8 cellular contexts compared by ENCODE assay signal in the genomic region with DNA sequence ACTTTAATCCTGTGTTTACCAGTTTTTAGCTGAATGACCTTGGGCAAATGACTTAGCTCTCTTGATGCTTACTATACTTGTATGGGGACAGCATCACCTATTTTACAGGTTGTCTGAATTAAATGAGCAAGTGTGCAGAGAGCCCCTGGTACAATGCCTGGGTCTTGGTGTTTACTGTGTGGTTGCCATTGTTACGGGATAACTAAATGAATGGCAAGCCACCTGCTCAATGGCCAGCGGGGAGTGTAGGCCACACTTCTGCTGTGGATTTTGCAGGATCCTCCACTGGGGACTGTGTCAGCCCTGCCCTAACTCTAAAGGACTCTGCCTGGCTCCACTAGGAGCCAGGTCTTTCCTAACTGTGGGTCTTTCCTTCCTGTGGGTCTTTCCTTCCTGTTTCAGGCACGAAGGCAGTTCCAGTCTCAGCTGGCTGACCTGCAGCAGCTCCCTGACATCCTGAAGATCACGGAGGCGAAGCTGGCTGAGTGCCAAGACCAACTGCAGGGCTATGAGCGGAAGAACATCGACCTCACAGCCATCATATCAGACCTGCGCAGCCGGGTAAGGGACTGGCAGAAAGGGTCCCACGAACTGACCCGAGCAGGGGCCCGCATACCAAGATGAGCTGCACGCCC. TPM values are rescaled to one million over a fixed set of nuclear protein-coding genes. Genes with fewer than 3 reads are reported as not detected.
DNase-seq lines count a peak whose midpoint lies in the region; ATAC-seq and TF ChIP-seq lines count a peak whose summit lies in the region.

No MANE protein-coding gene starts in this region.

- no peak overlapping the region for H2AFZ ChIP-seq in osteoblast (ENCODE audit: low read length)

- no peak for TF ChIP-seq POLR2A in lower leg skin (IDR thresholded peaks at IDR 0.05)

- H3K9me3 Mint-ChIP-seq in activated B cell treated with CpG ODN at 0.5 μM for 24 hours = no peaks in the 10 kb centered on the region

- POLR2A ChIA-PET in activated B cell treated with CpG ODN at 0.5 μM for 24 hours (lab: Charles Lee) = interaction anchor here (0.7 kb wide), 1 partner anchor 11 kb away, joined by 4 read pairs; a partner anchor contains a TSS

- no peak for TF ChIP-seq CTCF in BE2C (IDR thresholded peaks at IDR 0.05; ENCODE audit: low read depth, low read length)
- TF ChIP-seq CTCF in activated B cell treated with CpG ODN at 0.5 μM for 24 hours (IDR thresholded peaks at IDR 0.05) = no peak
- TF ChIP-seq CTCF in lower leg skin (IDR thresholded peaks at IDR 0.05) = no peak
- TF ChIP-seq CTCF in osteoblast (IDR thresholded peaks at IDR 0.05; ENCODE audit: extremely low read depth, low read depth, low read length) = no peak

- H3K27ac ChIP-seq in osteoblast (ENCODE audit: low read depth, low read length) = no peak overlapping the region

- H3K4me1 ChIP-seq in BE2C (peaks cover 20% of the 10 kb centered on the region), osteoblast (ENCODE audit: insufficient read depth, low read length) (no peaks in the 10 kb centered on the region)

- no peak overlapping the region for H3K4me2 ChIP-seq in osteoblast (ENCODE audit: insufficient read depth, low read length)

- H3K27ac Mint-ChIP-seq in activated B cell treated with CpG ODN at 0.5 μM for 24 hours = peak overlapping the region; percentile 18

- DNase-seq in BE2C (peak; percentile 88), NCI-H1092 (lab: John Stamatoyannopoulos, UW) (peak; percentile 68), activated B cell treated with CpG ODN at 0.5 μM for 24 hours (no peak), lower leg skin (ENCODE audit: low spot score in 2 of 2) (peak; percentile 39 to 88), osteoblast (ENCODE audit: insufficient read length, low spot score, missing footprints) (no peak), HCEC 1CT (no peak)
- DNase-seq in stimulated activated CD8-positive, alpha-beta memory T cell treated with anti-CD3 and anti-CD28 coated beads, Interleukin-4, amount 100 ng/mL, for 48 hours = no peak

- 41 to 56% methylated on average over 12 to 13 of the region's 13 CpGs for WGBS in lower leg skin, 2 donors

- CTCF ChIA-PET in activated B cell treated with CpG ODN at 0.5 μM for 24 hours (lab: Charles Lee) = no interaction called here

- H3K4me3 Mint-ChIP-seq in activated B cell treated with CpG ODN at 0.5 μM for 24 hours = no peak overlapping the region

- H3K79me2 ChIP-seq in osteoblast (ENCODE audit: insufficient read depth, low read length) = no peaks in the 10 kb centered on the region

- peaks cover 64% of the 10 kb centered on the region for H3K36me3 Mint-ChIP-seq in activated B cell treated with CpG ODN at 0.5 μM for 24 hours (ENCODE audit: low read depth)

- H3K36me3 ChIP-seq in BE2C = peaks cover 30% of the 10 kb centered on the region
- peaks cover 79% of the 10 kb centered on the region for H3K36me3 ChIP-seq in osteoblast (ENCODE audit: insufficient read depth, low read length)

- H3K9me3 ChIP-seq in BE2C (no peaks in the 10 kb centered on the region), osteoblast (ENCODE audit: low read depth, low read length) (no peaks in the 10 kb centered on the region)

- no peak overlapping the region for H3K4me3 ChIP-seq in BE2C (ENCODE audit: low read depth, low read length)
- H3K4me3 ChIP-seq in lower leg skin (ENCODE audit: low read depth, poor library complexity, severe bottlenecking) = no peak overlapping the region
- no peak overlapping the region for H3K4me3 ChIP-seq in osteoblast (ENCODE audit: insufficient read depth, low read length)

- no peaks in the 10 kb centered on the region for H4K20me1 ChIP-seq in osteoblast (ENCODE audit: insufficient read depth, low read length)

- no peaks in the 10 kb centered on the region for H3K27me3 ChIP-seq in BE2C
- H3K27me3 ChIP-seq in osteoblast (ENCODE audit: insufficient read depth, low read length) = no peaks in the 10 kb centered on the region

- H3K4me1 Mint-ChIP-seq in activated B cell treated with CpG ODN at 0.5 μM for 24 hours = peaks cover 8% of the 10 kb centered on the region

- no peaks in the 10 kb centered on the region for H3K27me3 Mint-ChIP-seq in activated B cell treated with CpG ODN at 0.5 μM for 24 hours

- intact Hi-C loops in activated B cell treated with CpG ODN at 0.5 μM for 24 hours (cut with micrococcal nuclease) (no loop called here), lower leg skin (cut with DNase I; ENCODE audit: low total_unique reads) (no loop called here)

- ATAC-seq in activated B cell treated with CpG ODN at 0.5 μM for 24 hours (ENCODE audit: low read depth) = peak; percentile 37
- ATAC-seq in HG03439 (IDR thresholded peaks at IDR 0.05; ENCODE audit: unreplicated experiment) = no peak

RNA-seq across cellular contexts. Expression of a gene that starts 10.3 kb away (rescaled TPM):
- 3.3 TPM for polyA plus RNA-seq in BE2C (2012; ENCODE audit: insufficient read depth, insufficient read length, low read depth)
- total RNA-seq in activated B cell treated with CpG ODN at 0.5 μM for 24 hours (28.8 and 31.8 TPM in 2 replicates), lower leg skin (10 to 100 TPM; 28.6 to 44.3 (median 30.8) TPM), osteoblast (17.1 and 19.2 TPM in 2 replicates)

RNA-seq across cellular contexts. Expression of a gene that starts 38.4 kb away (rescaled TPM):
- 20.6 TPM for polyA plus RNA-seq in BE2C (2012; ENCODE audit: insufficient read depth, insufficient read length, low read depth)
- total RNA-seq in activated B cell treated with CpG ODN at 0.5 μM for 24 hours (41.2 and 45.7 TPM in 2 replicates), lower leg skin (10 to 100 TPM; 15.0 to 22.1 (median 18.0) TPM), osteoblast (25.9 and 26.4 TPM in 2 replicates)

RNA-seq across cellular contexts. Expression of a gene that starts 58.2 kb away (rescaled TPM):
- 282 TPM for polyA plus RNA-seq in BE2C (2012; ENCODE audit: insufficient read depth, insufficient read length, low read depth)
- total RNA-seq in activated B cell treated with CpG ODN at 0.5 μM for 24 hours = 208 and 237 TPM in 2 replicates
- 100 to 1,000 TPM; 223 to 331 (median 293) TPM for total RNA-seq in lower leg skin
- 324 and 354 TPM in 2 replicates for total RNA-seq in osteoblast

Comparison
In these comparisons a context has a peak if more than half of its experiments do, and no peak if none do; other contexts are left out.
1. DNase-seq: peak in BE2C (single experiment), NCI-H1092 (single experiment) and lower leg skin (2 of 2); none in activated B cell treated with CpG ODN at 0.5 μM for 24 hours (single experiment), osteoblast (single experiment), HCEC 1CT (single experiment) and stimulated activated CD8-positive, alpha-beta memory T cell treated with anti-CD3 and anti-CD28 coated beads, Interleukin-4, amount 100 ng/mL, for 48 hours (single experiment).